9 cellular contexts compared by ENCODE assay signal in the genomic region with DNA sequence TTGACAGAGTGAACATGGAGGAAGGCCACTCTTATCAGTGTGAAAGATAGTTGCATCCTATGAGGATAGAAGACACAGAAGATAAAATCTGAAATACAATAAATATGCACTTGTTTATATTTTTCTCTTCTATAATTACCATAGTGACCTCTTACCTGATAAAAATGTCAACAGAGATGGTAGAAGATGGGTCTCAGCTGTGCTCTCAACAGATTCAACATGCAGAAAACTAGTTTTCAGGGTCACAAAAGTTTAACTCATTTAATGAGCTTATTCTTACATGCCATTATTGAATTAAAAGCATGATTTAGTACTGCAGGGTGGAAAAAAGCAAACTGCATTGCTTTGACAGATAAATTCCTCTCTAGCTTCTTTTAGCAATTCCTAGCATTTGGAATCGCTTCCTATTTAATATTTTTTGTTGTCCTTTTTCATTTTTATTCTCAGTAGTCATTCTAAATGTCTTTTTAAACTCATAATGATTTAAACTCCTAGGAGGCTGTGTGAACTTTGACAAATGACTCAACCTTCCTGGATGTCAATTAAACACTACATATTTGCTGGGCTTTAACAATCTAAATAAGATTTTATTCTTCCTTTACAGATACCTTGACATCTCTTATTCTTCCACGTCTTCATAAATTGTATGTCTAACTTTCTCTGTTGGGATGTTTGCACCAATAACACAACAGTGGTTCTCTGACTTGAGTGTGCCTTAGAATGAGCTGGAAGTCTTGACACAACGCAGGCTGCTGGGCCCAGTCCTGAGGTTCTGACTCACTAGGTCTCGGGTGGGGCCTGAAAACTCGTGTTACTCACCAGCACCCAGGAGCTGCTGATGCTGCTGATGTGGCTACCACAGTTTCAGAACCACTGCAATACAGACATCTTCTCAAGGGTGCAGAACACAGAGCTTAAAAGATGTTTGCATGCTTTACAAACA.
A peak's percentile ranks its signal among the peaks of the same experiment; 100 is the strongest.
DNase-seq lines count a peak whose midpoint lies in the region; ATAC-seq, FAIRE-seq and TF ChIP-seq lines count a peak whose summit lies in the region.
"Had no signal": no experiment of that assay in that cellular context is flagged by ENCODE, and none has a peak within 500 bp of the region (broad histone marks: within the 10 kb centered on the region; RNA-seq: fewer than 3 reads in every experiment).

No MANE protein-coding gene starts in this region.

- DNase-seq in HT-29 (ENCODE audit: low spot score) (peak; percentile 63), bronchial epithelial cell (ENCODE audit: low read depth) (peak; percentile 90), keratinocyte (ENCODE audit: low read depth, low spot score) (peak; percentile 25), urothelium cell line (ENCODE audit: low spot score) (peak; percentile 50), NCI-H1436 (lab: John Stamatoyannopoulos, UW) (no peak), DMS79 (lab: John Stamatoyannopoulos, UW) (no peak)
- DNase-seq: activated B cell treated with CpG ODN at 0.5 μM for 24 hours, head of caudate nucleus had no signal

- H3K27ac ChIP-seq in keratinocyte (ENCODE audit: control insufficient read depth, insufficient read depth, low read length), result no peak overlapping the region

- no peak overlapping the region for H3K4me3 ChIP-seq in bronchial epithelial cell (ENCODE audit: low read depth, low read length)
- no peak overlapping the region for H3K4me3 ChIP-seq in keratinocyte (ENCODE audit: control insufficient read depth in 2 of 3, extremely low read depth in 1 of 3, insufficient read depth in 2 of 3, low read depth in 1 of 3, low read length in 3 of 3)

- no peak for TF ChIP-seq CTCF in bronchial epithelial cell (IDR thresholded peaks at IDR 0.05; ENCODE audit: insufficient read depth, low read length, severe bottlenecking)
- TF ChIP-seq CTCF in keratinocyte (optimal IDR thresholded peaks at IDR 0.05 in 1 of 3, IDR thresholded peaks at IDR 0.05 in 1 of 3, conservative IDR thresholded peaks at IDR 0.05 in 1 of 3; ENCODE audit: extremely low read depth in 1 of 3, insufficient read depth in 2 of 3, low read length in 3 of 3), result no peak

- H3K9me3 ChIP-seq in keratinocyte (ENCODE audit: control insufficient read depth, low read depth, low read length), result no peaks in the 10 kb centered on the region

- no peaks in the 10 kb centered on the region for H4K20me1 ChIP-seq in keratinocyte (ENCODE audit: control insufficient read depth, extremely low read depth, insufficient read depth, low read length)

- H3K4me1 ChIP-seq in keratinocyte (ENCODE audit: control insufficient read depth, extremely low read depth, insufficient read depth, low read length), result peaks cover 11% of the 10 kb centered on the region

- H3K36me3 ChIP-seq in bronchial epithelial cell (ENCODE audit: control insufficient read depth, insufficient read depth, low read length) (no peaks in the 10 kb centered on the region), keratinocyte (ENCODE audit: control insufficient read depth in 2 of 2, extremely low read depth in 1 of 2, insufficient read depth in 2 of 2, low read length in 2 of 2) (no peaks in the 10 kb centered on the region)

- no peak for ATAC-seq in HG02642 (IDR thresholded peaks at IDR 0.05; ENCODE audit: poor library complexity, unreplicated experiment)

- no peak for FAIRE-seq in bronchial epithelial cell (lab: Jason Lieb, UNC)
- peak; percentile 95 for FAIRE-seq in keratinocyte (lab: Jason Lieb, UNC)
- FAIRE-seq in urothelium cell line (lab: Jason Lieb, UNC), result peak; percentile 63

- no peak overlapping the region for H3K9ac ChIP-seq in keratinocyte (ENCODE audit: control insufficient read depth, extremely low read depth, insufficient read depth, low read length)

- H2AFZ ChIP-seq in keratinocyte (ENCODE audit: control insufficient read depth, low read length), result no peak overlapping the region

- no peak overlapping the region for H3K4me2 ChIP-seq in keratinocyte (ENCODE audit: control insufficient read depth, extremely low read depth, insufficient read depth, low read depth, low read length)

- dilution Hi-C loops in keratinocyte (cut with MboI; ENCODE audit: extremely low pct_ligation_motif_present, low sequenced_read_pairs), result no loop called here

- H3K27me3 ChIP-seq in bronchial epithelial cell (ENCODE audit: control insufficient read depth, insufficient read depth, low read length) (no peaks in the 10 kb centered on the region), keratinocyte (ENCODE audit: control insufficient read depth, extremely low read depth, insufficient read depth, low read length) (no peaks in the 10 kb centered on the region)

- H3K79me2 ChIP-seq in keratinocyte (ENCODE audit: control insufficient read depth, insufficient read depth, low read length), result no peaks in the 10 kb centered on the region

- H3K9me1 ChIP-seq in keratinocyte (ENCODE audit: control insufficient read depth, extremely low read depth, insufficient read depth, low read length), result no peaks in the 10 kb centered on the region

Comparison
In these comparisons a context has a peak if more than half of its experiments do, and no peak if none do; other contexts are left out.
1. DNase-seq: peak in HT-29 (single experiment), bronchial epithelial cell (single experiment), keratinocyte (single experiment) and urothelium cell line (single experiment); none in NCI-H1436 (single experiment) and DMS79 (single experiment).